Comparison of ENCODE assay signal across 16 cellular contexts in the genomic region with DNA sequence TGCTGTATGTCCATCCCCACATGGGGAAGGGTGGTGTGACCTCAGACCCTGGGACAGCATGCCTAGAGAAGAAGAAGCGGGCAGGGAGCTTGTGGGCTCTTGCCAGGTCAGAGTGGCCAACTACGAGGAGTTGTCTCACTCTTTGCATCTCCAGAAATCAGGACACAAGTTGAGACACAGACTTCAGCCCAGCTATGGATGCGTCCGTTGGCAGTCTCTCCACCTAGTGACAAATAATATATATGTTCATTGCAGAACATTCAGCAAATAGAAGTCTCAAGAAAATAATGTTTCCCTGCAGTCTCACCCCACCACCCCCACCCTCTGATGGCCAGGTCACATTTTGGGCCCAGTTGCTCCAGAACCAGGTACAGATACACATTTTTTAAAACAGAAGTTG.
DNase-seq lines count a peak whose midpoint lies in the region; ATAC-seq and TF ChIP-seq lines count a peak whose summit lies in the region.
"Had no signal": no experiment of that assay in that cellular context is flagged by ENCODE, and none has a peak within 500 bp of the region (broad histone marks: within the 10 kb centered on the region; RNA-seq: fewer than 3 reads in every experiment).

No MANE protein-coding gene starts in this region.

- H3K4me3 ChIP-seq in OCI-LY1 (ENCODE audit: low read depth, low read length, poor library complexity, severe bottlenecking) (no peak overlapping the region), psoas muscle (no peak overlapping the region), coronary artery (no peak overlapping the region)
- H3K4me3 ChIP-seq: K562, Peyer's patch had no signal

- H3K9me3 ChIP-seq in OCI-LY1 (ENCODE audit: low read length) (no peaks in the 10 kb centered on the region), psoas muscle (no peaks in the 10 kb centered on the region)
- H3K9me3 ChIP-seq: Peyer's patch had no signal

- peak overlapping the region; percentile 75; the same call in 1 of the 2 replicates for H3K9ac ChIP-seq in OCI-LY1 (ENCODE audit: low read length)

- peak overlapping the region; percentile 61 for H3K27ac Mint-ChIP-seq in activated naive CD8-positive, alpha-beta T cell
- no peak overlapping the region for H3K27ac Mint-ChIP-seq in activated naive CD8-positive, alpha-beta T cell treated with anti-CD3 and anti-CD28 coated beads, Interleukin-2, amount 50 U/mL, for 24 hours
- H3K27ac Mint-ChIP-seq in mesothelial cell of epicardium: peak overlapping the region; percentile 15
- peak overlapping the region; percentile 73 for H3K27ac Mint-ChIP-seq in type B pancreatic cell
- H3K27ac Mint-ChIP-seq: HFFc6 had no signal

- H2AFZ ChIP-seq in OCI-LY1 (ENCODE audit: low read length): no peak overlapping the region

- intact Hi-C loops in sciatic nerve (cut with DNase I): no loop called here
- intact Hi-C loops in psoas muscle (cut with DNase I): no loop called here

- H3K79me2 ChIP-seq in OCI-LY1 (ENCODE audit: insufficient read depth, low read length): no peaks in the 10 kb centered on the region

- ATAC-seq in activated naive CD8-positive, alpha-beta T cell treated with anti-CD3 and anti-CD28 coated beads, Interleukin-2, amount 50 U/mL, for 24 hours: no peak
- ATAC-seq in sciatic nerve (no peak), psoas muscle (no peak)
- ATAC-seq: K562 had no signal

- no peaks in the 10 kb centered on the region for H3K36me3 Mint-ChIP-seq in activated naive CD8-positive, alpha-beta T cell
- no peaks in the 10 kb centered on the region for H3K36me3 Mint-ChIP-seq in activated naive CD8-positive, alpha-beta T cell treated with anti-CD3 and anti-CD28 coated beads, Interleukin-2, amount 50 U/mL, for 24 hours (ENCODE audit: low read depth)
- H3K36me3 Mint-ChIP-seq in mesothelial cell of epicardium (peaks cover 6% of the 10 kb centered on the region), type B pancreatic cell (peaks cover 3% of the 10 kb centered on the region)

- H3K27me3 Mint-ChIP-seq in activated naive CD8-positive, alpha-beta T cell: no peaks in the 10 kb centered on the region
- H3K27me3 Mint-ChIP-seq in activated naive CD8-positive, alpha-beta T cell treated with anti-CD3 and anti-CD28 coated beads, Interleukin-2, amount 50 U/mL, for 24 hours: no peaks in the 10 kb centered on the region
- H3K27me3 Mint-ChIP-seq in mesothelial cell of epicardium (ENCODE audit: low read depth) (no peaks in the 10 kb centered on the region), type B pancreatic cell (no peaks in the 10 kb centered on the region)

- peak overlapping the region; percentile 48; the same call in 1 of the 2 replicates for H3K4me2 ChIP-seq in OCI-LY1 (ENCODE audit: low read length)

- no peaks in the 10 kb centered on the region for H3F3A ChIP-seq in OCI-LY1 (ENCODE audit: insufficient read depth, low read length)

- H3K4me1 Mint-ChIP-seq in activated naive CD8-positive, alpha-beta T cell (ENCODE audit: low read depth): peaks cover 59% of the 10 kb centered on the region
- H3K4me1 Mint-ChIP-seq in activated naive CD8-positive, alpha-beta T cell treated with anti-CD3 and anti-CD28 coated beads, Interleukin-2, amount 50 U/mL, for 24 hours: peaks cover 41% of the 10 kb centered on the region
- peaks cover 29% of the 10 kb centered on the region for H3K4me1 Mint-ChIP-seq in mesothelial cell of epicardium
- H3K4me1 Mint-ChIP-seq in type B pancreatic cell (ENCODE audit: unreplicated experiment): peaks cover 60% of the 10 kb centered on the region

- no peaks in the 10 kb centered on the region for H3K9me3 Mint-ChIP-seq in activated naive CD8-positive, alpha-beta T cell (ENCODE audit: low read depth)
- H3K9me3 Mint-ChIP-seq in activated naive CD8-positive, alpha-beta T cell treated with anti-CD3 and anti-CD28 coated beads, Interleukin-2, amount 50 U/mL, for 24 hours: no peaks in the 10 kb centered on the region
- H3K9me3 Mint-ChIP-seq in mesothelial cell of epicardium (no peaks in the 10 kb centered on the region), type B pancreatic cell (no peaks in the 10 kb centered on the region)
- H3K9me3 Mint-ChIP-seq: CD14-positive monocyte, HFFc6 had no signal

- 70 to 93% (median 75%) methylated on average over 4 of the region's 4 CpGs for WGBS in psoas muscle, 3 donors

- H3K27me3 ChIP-seq in OCI-LY1 (ENCODE audit: insufficient read depth, low read length) (no peaks in the 10 kb centered on the region), psoas muscle (ENCODE audit: insufficient read depth in 3 of 3, low read length in 2 of 3) (no peaks in the 10 kb centered on the region)
- H3K27me3 ChIP-seq: Peyer's patch had no signal

- DNase-seq in activated naive CD8-positive, alpha-beta T cell treated with anti-CD3 and anti-CD28 coated beads, Interleukin-2, amount 50 U/mL, for 24 hours: no peak
- DNase-seq in mesothelial cell of epicardium (ENCODE audit: low spot score in 2 of 2, unreplicated experiment in 2 of 2) (no peak), type B pancreatic cell (ENCODE audit: extremely low spot score, unreplicated experiment) (no peak), sciatic nerve (ENCODE audit: low spot score) (no peak), psoas muscle (no peak), coronary artery (ENCODE audit: low spot score) (no peak)
- DNase-seq: 8988T, GDM1, HFFc6, NCI-H446 treated with DMSO at 0.1 percent for 48 hours, Peyer's patch, SIG-M5 had no signal

- no peak overlapping the region for H3K4me3 Mint-ChIP-seq in activated naive CD8-positive, alpha-beta T cell
- no peak overlapping the region for H3K4me3 Mint-ChIP-seq in activated naive CD8-positive, alpha-beta T cell treated with anti-CD3 and anti-CD28 coated beads, Interleukin-2, amount 50 U/mL, for 24 hours
- H3K4me3 Mint-ChIP-seq in mesothelial cell of epicardium: no peak overlapping the region
- no peak overlapping the region for H3K4me3 Mint-ChIP-seq in type B pancreatic cell
- H3K4me3 Mint-ChIP-seq: HFFc6 had no signal

- TF ChIP-seq CTCF in OCI-LY1 (IDR thresholded peaks at IDR 0.05; ENCODE audit: low read length) (no peak), mesothelial cell of epicardium (IDR thresholded peaks at IDR 0.05; ENCODE audit: unreplicated experiment) (no peak), type B pancreatic cell (conservative IDR thresholded peaks at IDR 0.05) (no peak), psoas muscle (IDR thresholded peaks at IDR 0.05) (no peak), coronary artery (IDR thresholded peaks at IDR 0.05) (no peak)

- no peaks in the 10 kb centered on the region for H4K20me1 ChIP-seq in OCI-LY1 (ENCODE audit: insufficient read depth, low read length)

- H3K27ac ChIP-seq in OCI-LY1 (ENCODE audit: low read depth, low read length, poor library complexity, severe bottlenecking): peak overlapping the region; percentile 100
- no peak overlapping the region for H3K27ac ChIP-seq in psoas muscle
- H3K27ac ChIP-seq in coronary artery: no peak overlapping the region
- H3K27ac ChIP-seq: Peyer's patch had no signal

- H3K36me3 ChIP-seq in OCI-LY1 (ENCODE audit: insufficient read depth, low read length): 0 out of 2 replicates have a peak, but pooled peaks cover 5% of the 10 kb centered on the region
- no peaks in the 10 kb centered on the region for H3K36me3 ChIP-seq in psoas muscle (ENCODE audit: insufficient read depth in 1 of 2, low read depth in 1 of 2)
- H3K36me3 ChIP-seq: Peyer's patch had no signal

- H3K4me1 ChIP-seq in OCI-LY1 (ENCODE audit: insufficient read depth, low read length, severe bottlenecking) (peaks cover 64% of the 10 kb centered on the region), psoas muscle (peaks cover 9% of the 10 kb centered on the region)

- H3K9me2 ChIP-seq in OCI-LY1 (ENCODE audit: low read depth, low read length): no peaks in the 10 kb centered on the region
